Comparison of ENCODE assay signal across 1 cellular context in the genomic region with DNA sequence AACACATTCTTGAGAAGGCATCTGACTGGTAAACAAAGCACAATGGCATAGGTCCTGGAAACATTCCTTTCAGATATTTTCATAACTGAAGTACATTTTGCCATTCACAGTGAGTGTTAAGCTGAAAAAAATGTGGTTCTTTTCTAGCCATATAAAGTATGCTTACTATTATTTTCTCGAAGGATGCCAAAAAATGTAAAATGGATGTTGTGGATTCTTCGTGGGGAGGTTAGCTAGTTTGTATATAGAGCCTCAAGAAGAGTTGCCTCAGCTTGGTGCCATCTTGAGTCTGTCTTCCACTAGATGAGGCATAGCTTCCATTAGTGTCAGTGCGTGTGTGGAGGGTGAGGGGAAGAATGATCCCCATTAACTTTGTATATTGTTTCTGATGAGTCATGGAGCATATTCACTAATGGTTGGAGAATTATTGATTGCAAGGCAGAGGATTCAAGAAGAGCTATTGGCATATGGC.
A peak's percentile ranks its signal among the peaks of the same experiment; 100 is the strongest.
TF ChIP-seq lines count a peak whose summit lies in the region.

No MANE protein-coding gene starts in this region.

TF ChIP-seq in K562, 482 proteins besides CTCF, POLR2A, EP300 and RAD21 (continued from another document and continues in another):
- TF ChIP-seq, protein P1, sequence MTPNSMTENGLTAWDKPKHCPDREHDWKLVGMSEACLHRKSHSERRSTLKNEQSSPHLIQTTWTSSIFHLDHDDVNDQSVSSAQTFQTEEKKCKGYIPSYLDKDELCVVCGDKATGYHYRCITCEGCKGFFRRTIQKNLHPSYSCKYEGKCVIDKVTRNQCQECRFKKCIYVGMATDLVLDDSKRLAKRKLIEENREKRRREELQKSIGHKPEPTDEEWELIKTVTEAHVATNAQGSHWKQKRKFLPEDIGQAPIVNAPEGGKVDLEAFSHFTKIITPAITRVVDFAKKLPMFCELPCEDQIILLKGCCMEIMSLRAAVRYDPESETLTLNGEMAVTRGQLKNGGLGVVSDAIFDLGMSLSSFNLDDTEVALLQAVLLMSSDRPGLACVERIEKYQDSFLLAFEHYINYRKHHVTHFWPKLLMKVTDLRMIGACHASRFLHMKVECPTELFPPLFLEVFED (CRISPR knock-in tag; conservative IDR thresholded peaks at IDR 0.05), result no peak
- TF ChIP-seq RFX7 (CRISPR knock-in tag; IDR thresholded peaks at IDR 0.05), result no peak
- no peak for TF ChIP-seq SP1 (CRISPR knock-in tag; IDR thresholded peaks at IDR 0.05)
- no peak for TF ChIP-seq KDM2B (CRISPR knock-in tag; IDR thresholded peaks at IDR 0.05)
- no peak for TF ChIP-seq ZNF318 (IDR thresholded peaks at IDR 0.05; ENCODE audit: borderline replicate concordance in 1 of 2, low read depth in 1 of 2)
- TF ChIP-seq SPI1 (IDR thresholded peaks at IDR 0.05; ENCODE audit: borderline replicate concordance, low read depth, low read length), result no peak
- TF ChIP-seq PCBP1 (IDR thresholded peaks at IDR 0.05; ENCODE audit: low read depth, low read length, poor library complexity, severe bottlenecking), result no peak
- TF ChIP-seq CBX3 (IDR thresholded peaks at IDR 0.05; ENCODE audit: borderline replicate concordance in 1 of 2, low read length in 2 of 2), result no peak
- TF ChIP-seq RBM25 (IDR thresholded peaks at IDR 0.05; ENCODE audit: low read depth, low read length, severe bottlenecking), result no peak
- TF ChIP-seq YY1 (IDR thresholded peaks at IDR 0.05; ENCODE audit: borderline replicate concordance in 1 of 3, control insufficient read depth in 1 of 3, extremely low read depth in 1 of 3, insufficient read depth in 3 of 3, insufficient read length in 1 of 3, insufficient replicate concordance in 2 of 3, low read depth in 1 of 3, low read length in 2 of 3), result peak in 1 of 3 experiments; percentile 74
- TF ChIP-seq MLLT1 (IDR thresholded peaks at IDR 0.05), result peak; percentile 87 to 93
- no peak for TF ChIP-seq FOXA1 (IDR thresholded peaks at IDR 0.05; ENCODE audit: borderline replicate concordance)
- no peak for TF ChIP-seq BCL6 (CRISPR knock-in tag; IDR thresholded peaks at IDR 0.05)
- TF ChIP-seq HMGN3 (IDR thresholded peaks at IDR 0.05; ENCODE audit: borderline replicate concordance, extremely low read depth, insufficient read length, low read depth, low read length), result no peak
- no peak for TF ChIP-seq E4F1 (CRISPR knock-in tag; IDR thresholded peaks at IDR 0.05; ENCODE audit: borderline replicate concordance)
- TF ChIP-seq CHD4 (IDR thresholded peaks at IDR 0.05; ENCODE audit: insufficient read depth, insufficient replicate concordance, low read depth, low read length, poor library complexity, severe bottlenecking), result no peak
- TF ChIP-seq, protein P2, sequence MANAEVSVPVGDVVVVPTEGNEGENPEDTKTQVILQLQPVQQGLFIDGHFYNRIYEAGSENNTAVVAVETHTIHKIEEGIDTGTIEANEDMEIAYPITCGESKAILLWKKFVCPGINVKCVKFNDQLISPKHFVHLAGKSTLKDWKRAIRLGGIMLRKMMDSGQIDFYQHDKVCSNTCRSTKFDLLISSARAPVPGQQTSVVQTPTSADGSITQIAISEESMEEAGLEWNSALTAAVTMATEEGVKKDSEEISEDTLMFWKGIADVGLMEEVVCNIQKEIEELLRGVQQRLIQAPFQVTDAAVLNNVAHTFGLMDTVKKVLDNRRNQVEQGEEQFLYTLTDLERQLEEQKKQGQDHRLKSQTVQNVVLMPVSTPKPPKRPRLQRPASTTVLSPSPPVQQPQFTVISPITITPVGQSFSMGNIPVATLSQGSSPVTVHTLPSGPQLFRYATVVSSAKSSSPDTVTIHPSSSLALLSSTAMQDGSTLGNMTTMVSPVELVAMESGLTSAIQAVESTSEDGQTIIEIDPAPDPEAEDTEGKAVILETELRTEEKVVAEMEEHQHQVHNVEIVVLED (CRISPR knock-in tag; IDR thresholded peaks at IDR 0.05), result no peak
- TF ChIP-seq, protein P3, sequence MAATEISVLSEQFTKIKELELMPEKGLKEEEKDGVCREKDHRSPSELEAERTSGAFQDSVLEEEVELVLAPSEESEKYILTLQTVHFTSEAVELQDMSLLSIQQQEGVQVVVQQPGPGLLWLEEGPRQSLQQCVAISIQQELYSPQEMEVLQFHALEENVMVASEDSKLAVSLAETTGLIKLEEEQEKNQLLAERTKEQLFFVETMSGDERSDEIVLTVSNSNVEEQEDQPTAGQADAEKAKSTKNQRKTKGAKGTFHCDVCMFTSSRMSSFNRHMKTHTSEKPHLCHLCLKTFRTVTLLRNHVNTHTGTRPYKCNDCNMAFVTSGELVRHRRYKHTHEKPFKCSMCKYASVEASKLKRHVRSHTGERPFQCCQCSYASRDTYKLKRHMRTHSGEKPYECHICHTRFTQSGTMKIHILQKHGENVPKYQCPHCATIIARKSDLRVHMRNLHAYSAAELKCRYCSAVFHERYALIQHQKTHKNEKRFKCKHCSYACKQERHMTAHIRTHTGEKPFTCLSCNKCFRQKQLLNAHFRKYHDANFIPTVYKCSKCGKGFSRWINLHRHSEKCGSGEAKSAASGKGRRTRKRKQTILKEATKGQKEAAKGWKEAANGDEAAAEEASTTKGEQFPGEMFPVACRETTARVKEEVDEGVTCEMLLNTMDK (IDR thresholded peaks at IDR 0.05; ENCODE audit: borderline replicate concordance, insufficient read depth, low read depth, low read length, poor library complexity, severe bottlenecking), result no peak
- TF ChIP-seq ZBTB12 (CRISPR knock-in tag; IDR thresholded peaks at IDR 0.05), result no peak
- no peak for TF ChIP-seq ZNF561 (CRISPR knock-in tag; conservative IDR thresholded peaks at IDR 0.05)
- TF ChIP-seq, protein P4, sequence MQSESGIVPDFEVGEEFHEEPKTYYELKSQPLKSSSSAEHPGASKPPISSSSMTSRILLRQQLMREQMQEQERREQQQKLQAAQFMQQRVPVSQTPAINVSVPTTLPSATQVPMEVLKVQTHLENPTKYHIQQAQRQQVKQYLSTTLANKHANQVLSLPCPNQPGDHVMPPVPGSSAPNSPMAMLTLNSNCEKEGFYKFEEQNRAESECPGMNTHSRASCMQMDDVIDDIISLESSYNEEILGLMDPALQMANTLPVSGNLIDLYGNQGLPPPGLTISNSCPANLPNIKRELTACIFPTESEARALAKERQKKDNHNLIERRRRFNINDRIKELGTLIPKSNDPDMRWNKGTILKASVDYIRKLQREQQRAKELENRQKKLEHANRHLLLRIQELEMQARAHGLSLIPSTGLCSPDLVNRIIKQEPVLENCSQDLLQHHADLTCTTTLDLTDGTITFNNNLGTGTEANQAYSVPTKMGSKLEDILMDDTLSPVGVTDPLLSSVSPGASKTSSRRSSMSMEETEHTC (IDR thresholded peaks at IDR 0.05), result no peak
- TF ChIP-seq HSF4 (CRISPR knock-in tag; IDR thresholded peaks at IDR 0.05; ENCODE audit: borderline replicate concordance), result no peak
- TF ChIP-seq, protein P5, sequence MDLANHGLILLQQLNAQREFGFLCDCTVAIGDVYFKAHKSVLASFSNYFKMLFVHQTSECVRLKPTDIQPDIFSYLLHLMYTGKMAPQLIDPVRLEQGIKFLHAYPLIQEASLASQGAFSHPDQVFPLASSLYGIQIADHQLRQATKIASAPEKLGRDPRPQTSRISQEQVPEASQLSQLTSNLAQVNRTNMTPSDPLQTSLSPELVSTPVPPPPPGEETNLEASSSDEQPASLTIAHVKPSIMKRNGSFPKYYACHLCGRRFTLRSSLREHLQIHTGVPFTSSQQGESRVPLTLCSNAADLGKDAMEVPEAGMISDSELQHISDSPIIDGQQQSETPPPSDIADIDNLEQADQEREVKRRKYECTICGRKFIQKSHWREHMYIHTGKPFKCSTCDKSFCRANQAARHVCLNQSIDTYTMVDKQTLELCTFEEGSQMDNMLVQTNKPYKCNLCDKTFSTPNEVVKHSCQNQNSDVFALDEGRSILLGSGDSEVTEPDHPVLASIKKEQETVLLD (IDR thresholded peaks at IDR 0.05), result 0 out of 2 replicates have a peak, but pooled peaks have one; percentile 19
- TF ChIP-seq FOXO4 (CRISPR knock-in tag; IDR thresholded peaks at IDR 0.05), result no peak
- TF ChIP-seq ADNP (tag; IDR thresholded peaks at IDR 0.05), result no peak
